8 cellular contexts compared by ENCODE assay signal in genomic region chr9:72365525-72366256, GRCh38. TPM values are rescaled to one million over a fixed set of nuclear protein-coding genes. Genes with fewer than 3 reads are reported as not detected.
A peak's percentile ranks its signal among the peaks of the same experiment; 100 is the strongest.
DNase-seq lines count a peak whose midpoint lies in the region; ATAC-seq and TF ChIP-seq lines count a peak whose summit lies in the region.

No MANE protein-coding gene starts in this region.

- peak; percentile 48 for DNase-seq in Calu3
- peak; percentile 73 for DNase-seq in HuH-7.5 (ENCODE audit: low spot score)
- DNase-seq in RPMI7951 (ENCODE audit: low read depth), result peak; percentile 85
- peak; percentile 52 for DNase-seq in activated gamma-delta T cell treated with Interleukin-2 at 50 U/mL for 16 hours
- peak; percentile 95 for DNase-seq in fibroblast of villous mesenchyme (ENCODE audit: low read depth)
- DNase-seq in natural killer cell, result peak; percentile 64
- DNase-seq in stimulated activated naive CD4-positive, alpha-beta T cell (lab: John Stamatoyannopoulos, UW), result peak in 5 of 6 experiments; percentile 38 to 74 (median 63)

- intact Hi-C loops in Calu3 (cut with micrococcal nuclease; ENCODE audit: unreplicated experiment) (no loop called here), natural killer cell (cut with micrococcal nuclease) (loop anchor here (5.0 to 10.0 kb wide), 2 partner anchors 787 to 1951 kb away; partner anchors contain the start of genes ANXA1 and KLF9)

- ATAC-seq in GM21447 (IDR thresholded peaks at IDR 0.05; ENCODE audit: unreplicated experiment) (peak; percentile 34), natural killer cell (peak; percentile 32 to 49 (median 32))

- TSS peak; percentile 99 for BruUV-seq in Calu3 (replicated peaks; lab: Mats Ljungman, UMichigan)

- TF ChIP-seq CTCF in Calu3 (IDR thresholded peaks at IDR 0.05; ENCODE audit: unreplicated experiment), result no peak
- peak; percentile 7 for TF ChIP-seq CTCF in fibroblast of villous mesenchyme (IDR thresholded peaks at IDR 0.05; ENCODE audit: insufficient read depth, low read depth, low read length)
- TF ChIP-seq CTCF in natural killer cell (IDR thresholded peaks at IDR 0.05), result no peak

- H3K4me1 Mint-ChIP-seq in Calu3 (ENCODE audit: low read depth, unreplicated experiment) (no peaks in the 10 kb centered on the region), natural killer cell (peaks cover 40 to 43% of the 10 kb centered on the region in 2 donors)

- H3K4me3 ChIP-seq in fibroblast of villous mesenchyme (ENCODE audit: low read depth, low read length), result peak overlapping the region; percentile 63

- peak overlapping the region; percentile 99 for H3K27ac Mint-ChIP-seq in Calu3 (ENCODE audit: unreplicated experiment)
- H3K27ac Mint-ChIP-seq in natural killer cell, result peak overlapping the region; percentile 99

- H3K27me3 Mint-ChIP-seq in Calu3 (ENCODE audit: unreplicated experiment), result no peaks in the 10 kb centered on the region
- H3K27me3 Mint-ChIP-seq in natural killer cell (ENCODE audit: low read depth in 2 of 2), result no peaks in the 10 kb centered on the region

- CTCF ChIA-PET in Calu3 (lab: Charles Lee), result interaction anchor here (1.0 to 1.5 kb wide), 5 partner anchors 71 to 192 kb away, joined by 3 to 8 read pairs (median 4); no protein-coding TSS in a partner anchor

- peaks cover 42% of the 10 kb centered on the region for H3K36me3 Mint-ChIP-seq in Calu3 (ENCODE audit: insufficient read depth, unreplicated experiment)
- H3K36me3 Mint-ChIP-seq in natural killer cell, result no peaks in the 10 kb centered on the region

- no peaks in the 10 kb centered on the region for H3K9me3 Mint-ChIP-seq in Calu3 (ENCODE audit: low read depth, unreplicated experiment)
- no peaks in the 10 kb centered on the region for H3K9me3 Mint-ChIP-seq in natural killer cell

- H3K4me3 Mint-ChIP-seq in Calu3 (ENCODE audit: low read depth, unreplicated experiment) (peak overlapping the region; percentile 94), natural killer cell (peak overlapping the region; percentile 94)

RNA-seq across cellular contexts. Expression of gene ZFAND5, which starts 0.7 kb away (rescaled TPM):
- 113 and 115 TPM in 2 replicates for total RNA-seq in Calu3 (2022)
- total RNA-seq in RPMI7951 (2014; rRNA removed; shearing (Covaris generic)), result 92.4 and 115 TPM in 2 replicates
- total RNA-seq in fibroblast of villous mesenchyme, result 206 and 366 TPM in 2 replicates
- total RNA-seq in natural killer cell, result 100 to 1,000 TPM; 307 to 450 (median 318) TPM

Comparison
In these comparisons a context has a peak if more than half of its experiments do, and no peak if none do; other contexts are left out.
1. Peak in every context shown above with its lines: DNase-seq, ATAC-seq and H3K4me3 ChIP-seq.